ENCODE assay signal across 8 cellular contexts in genomic region chr1:226111109-226111864, GRCh38. TPM values are rescaled to one million over a fixed set of nuclear protein-coding genes. Genes with fewer than 3 reads are reported as not detected.
A peak's percentile ranks its signal among the peaks of the same experiment; 100 is the strongest.
DNase-seq lines count a peak whose midpoint lies in the region; TF ChIP-seq lines count a peak whose summit lies in the region.

No MANE protein-coding gene starts in this region.

- peak overlapping the region; percentile 55 for H3K4me3 ChIP-seq in WERI-Rb-1 (ENCODE audit: low read depth, low read length)
- peak overlapping the region; percentile 63 to 77 for H3K4me3 ChIP-seq in right atrium auricular region
- peak overlapping the region; percentile 62 to 66 (median 64) for H3K4me3 ChIP-seq in stomach

- H3K4me1 ChIP-seq in right atrium auricular region (peaks cover 0 to 28% of the 10 kb centered on the region in 2 donors), stomach (peaks cover 17 to 39% (median 29%) of the 10 kb centered on the region in 4 donors)

- no peak for TF ChIP-seq EP300 in stomach (IDR thresholded peaks at IDR 0.05)

- peak overlapping the region; percentile 96 for H3K27ac ChIP-seq in WERI-Rb-1
- H3K27ac ChIP-seq in right atrium auricular region: peak overlapping the region; percentile 98 to 99
- H3K27ac ChIP-seq in stomach: peak overlapping the region; percentile 96 to 100 (median 99)

- TF ChIP-seq CTCF in WERI-Rb-1 (IDR thresholded peaks at IDR 0.05; ENCODE audit: low read depth, low read length) (no peak), right atrium auricular region (IDR thresholded peaks at IDR 0.05) (no peak), stomach (IDR thresholded peaks at IDR 0.05) (no peak)

- no peak for TF ChIP-seq POLR2A in stomach (IDR thresholded peaks at IDR 0.05)

- DNase-seq in NCI-H2081 (lab: John Stamatoyannopoulos, UW): peak; percentile 31 to 46
- DNase-seq in NCI-H2081 treated with DMSO at 0.1 percent for 48 hours (lab: John Stamatoyannopoulos, UW): no peak
- no peak for DNase-seq in WERI-Rb-1
- DNase-seq in right atrium auricular region (ENCODE audit: low spot score): no peak
- DNase-seq in stomach: no peak
- no peak for DNase-seq in HCEC 1CT
- no peak for DNase-seq in ureter (ENCODE audit: low spot score)
- no peak for DNase-seq in H4 (ENCODE audit: low spot score)

- H3K27me3 ChIP-seq in WERI-Rb-1 (ENCODE audit: insufficient read depth, low read depth, severe bottlenecking): no peaks in the 10 kb centered on the region
- no peaks in the 10 kb centered on the region for H3K27me3 ChIP-seq in right atrium auricular region
- H3K27me3 ChIP-seq in stomach: no peaks in the 10 kb centered on the region

- intact Hi-C loops in stomach (cut with DNase I; ENCODE audit: low total_unique reads): no loop called here

- H3K9me3 ChIP-seq in WERI-Rb-1 (ENCODE audit: severe bottlenecking) (no peaks in the 10 kb centered on the region), right atrium auricular region (no peaks in the 10 kb centered on the region), stomach (no peaks in the 10 kb centered on the region)

- no peaks in the 10 kb centered on the region for H3K36me3 ChIP-seq in WERI-Rb-1
- no peaks in the 10 kb centered on the region for H3K36me3 ChIP-seq in right atrium auricular region
- no peaks in the 10 kb centered on the region for H3K36me3 ChIP-seq in stomach

- 35 to 51% (median 42%) methylated on average over 11 of the region's 11 CpGs for WGBS in stomach, 5 donors

RNA-seq across cellular contexts. Expression of gene H3-3A, which starts 48.8 kb away (rescaled TPM):
- 100 to 1,000 TPM; 244 to 279 TPM for total RNA-seq in right atrium auricular region
- total RNA-seq in stomach: 100 to 1,000 TPM in 3 of 5 donors, 10 to 100 TPM in 2; 30.7 to 541 (median 237) TPM
- polyA plus RNA-seq in stomach: 100 to 1,000 TPM; 754 to 995 (median 822) TPM
- total RNA-seq in ureter: 501 TPM
- 313 and 407 TPM in 2 replicates for total RNA-seq in H4 (2014; rRNA removed; shearing (Covaris generic))

Comparison
In these comparisons a context has a peak if more than half of its experiments do, and no peak if none do; other contexts are left out.
1. DNase-seq: peak in NCI-H2081 (2 of 2); none in NCI-H2081 treated with DMSO at 0.1 percent for 48 hours (single experiment), WERI-Rb-1 (single experiment), right atrium auricular region (single experiment), stomach (single experiment), HCEC 1CT (single experiment), ureter (single experiment) and H4 (single experiment).
2. Peak in every context shown above with its lines, with median percentiles within 50 percentile points of each other: H3K27ac ChIP-seq and H3K4me3 ChIP-seq.